ENCODE assay signal across 4 cellular contexts in the genomic region with DNA sequence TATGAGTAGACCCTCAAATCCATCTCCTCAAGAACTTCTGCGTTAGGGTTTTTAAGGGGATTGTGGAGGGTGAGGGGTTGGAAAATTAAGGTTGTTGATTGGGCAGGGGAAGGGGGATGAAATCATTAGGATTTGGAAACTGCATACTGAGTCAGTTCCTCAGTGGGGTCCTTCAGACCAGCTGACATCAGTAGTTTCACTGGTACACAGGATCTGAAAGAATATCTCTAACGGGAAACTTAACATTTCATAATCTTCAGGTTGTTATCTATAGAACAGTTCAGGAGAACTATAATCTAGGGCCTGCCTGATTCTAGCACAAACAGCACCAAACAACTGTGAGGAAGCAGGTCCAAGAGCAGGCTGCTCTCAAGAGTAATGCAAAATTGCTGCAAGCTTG. TPM values are rescaled to one million over a fixed set of nuclear protein-coding genes. Genes with fewer than 3 reads are reported as not detected.
"Had no signal": no experiment of that assay in that cellular context is flagged by ENCODE, and none has a peak within 500 bp of the region (broad histone marks: within the 10 kb centered on the region; RNA-seq: fewer than 3 reads in every experiment).

No MANE protein-coding gene starts in this region.

RNA-seq across cellular contexts. Expression of gene FCGR1A, which starts 27.2 kb away (rescaled TPM):
- total RNA-seq: LHCN-M2, M059J, MCF 10A, NCI-H460 had no signal
